Comparison of ENCODE assay signal across 9 cellular contexts in genomic region chr4:100895572-100896197, GRCh38.
A peak's percentile ranks its signal among the peaks of the same experiment; 100 is the strongest.
DNase-seq lines count a peak whose midpoint lies in the region; ATAC-seq and TF ChIP-seq lines count a peak whose summit lies in the region.
"Had no signal": no experiment of that assay in that cellular context is flagged by ENCODE, and none has a peak within 500 bp of the region (broad histone marks: within the 10 kb centered on the region; RNA-seq: fewer than 3 reads in every experiment).

No MANE protein-coding gene starts in this region.

- no peaks in the 10 kb centered on the region for H3K36me3 ChIP-seq in vagina

- peak; percentile 9 for DNase-seq in DMS53 (lab: John Stamatoyannopoulos, UW)
- no peak for DNase-seq in DMS53 treated with DMSO at 0.1 percent for 48 hours (lab: John Stamatoyannopoulos, UW; ENCODE audit: unreplicated experiment)
- peak; percentile 15 for DNase-seq in NCI-H2029 (lab: John Stamatoyannopoulos, UW)
- DNase-seq in fibroblast of peridontal ligament (ENCODE audit: extremely low read depth): peak; percentile 65
- no peak for DNase-seq in vagina (ENCODE audit: extremely low spot score in 2 of 2)
- DNase-seq in superior temporal gyrus (ENCODE audit: extremely low spot score): no peak
- no peak for DNase-seq in NCI-H2081 (lab: John Stamatoyannopoulos, UW)

- H3K9me3 ChIP-seq in vagina: peaks cover 5% of the 10 kb centered on the region

- no peak for TF ChIP-seq CTCF in vagina (IDR thresholded peaks at IDR 0.05)

- peak; percentile 86 for ATAC-seq in HG02571 (IDR thresholded peaks at IDR 0.05; ENCODE audit: unreplicated experiment)

- intact Hi-C loops in vagina (cut with DNase I): no loop called here

- no peak overlapping the region for H3K27ac ChIP-seq in vagina
- H3K27ac ChIP-seq: 22Rv1 had no signal

- peak overlapping the region; percentile 18 to 33 for H3K4me3 ChIP-seq in vagina

- H3K4me1 ChIP-seq in vagina: no peaks in the 10 kb centered on the region

- H3K27me3 ChIP-seq in vagina: no peaks in the 10 kb centered on the region

- TF ChIP-seq POLR2A in vagina (IDR thresholded peaks at IDR 0.05): no peak

Comparison
In these comparisons a context has a peak if more than half of its experiments do, and no peak if none do; other contexts are left out.
1. DNase-seq: peak in DMS53 (single experiment), NCI-H2029 (single experiment) and fibroblast of peridontal ligament (single experiment); none in DMS53 treated with DMSO at 0.1 percent for 48 hours (single experiment), vagina (0 of 2), superior temporal gyrus (single experiment) and NCI-H2081 (0 of 2).